In the genomic region with DNA sequence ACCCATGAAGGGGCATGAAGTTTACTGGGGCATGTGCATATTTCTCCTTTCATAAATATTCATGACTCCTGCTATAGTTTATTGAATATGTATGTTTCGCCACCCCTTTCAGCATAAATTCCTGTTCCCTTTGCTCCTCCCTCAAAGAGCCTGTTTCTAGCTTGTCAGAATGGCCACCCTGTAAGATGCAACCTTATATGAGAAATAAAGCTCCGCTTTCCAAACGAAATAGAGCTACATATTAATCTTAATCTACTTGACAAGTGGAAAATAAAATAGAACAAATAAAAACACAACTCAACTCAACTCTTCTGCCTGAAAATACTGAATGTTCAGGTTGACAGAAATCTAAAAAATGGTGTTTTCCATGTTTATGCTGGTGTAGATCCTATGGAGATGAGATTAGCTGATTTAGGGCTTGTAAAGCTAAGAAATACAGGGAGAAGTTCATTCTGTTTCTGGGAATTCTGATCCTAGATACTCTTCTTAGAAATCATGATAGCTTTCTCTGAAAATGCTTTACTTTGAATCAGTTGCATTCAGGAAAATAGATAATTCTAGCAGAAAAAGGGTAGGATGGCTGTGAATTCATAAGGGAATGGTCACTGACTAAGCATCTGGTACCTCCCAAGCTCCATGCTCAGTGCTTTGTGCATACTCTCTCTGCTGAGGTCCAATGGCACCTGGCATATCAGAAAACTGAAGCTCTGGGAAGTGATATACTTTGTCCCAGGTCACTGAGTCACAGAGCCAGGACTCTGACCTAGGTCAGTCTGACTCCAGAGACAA, we compare ENCODE assay signal across 24 cellular contexts.
"Had no signal": no experiment of that assay in that cellular context is flagged by ENCODE, and none has a peak within 500 bp of the region (broad histone marks: within the 10 kb centered on the region; RNA-seq: fewer than 3 reads in every experiment).

No MANE protein-coding gene starts in this region.

- DNase-seq: effector memory CD8-positive, alpha-beta T cell; esophagus squamous epithelium; foreskin fibroblast; glutamatergic neuron; kidney; left cardiac atrium; left ventricle myocardium superior; mesenchymal stem cell; midbrain; stimulated activated CD4-positive, alpha-beta T cell treated with anti-CD3 and anti-CD28 coated beads, Interleukin-4, amount 100 ng/mL, for 1 hour; stimulated activated CD8-positive, alpha-beta memory T cell treated with anti-CD3 and anti-CD28 coated beads, Interleukin-4, amount 100 ng/mL, for 48 hours; upper lobe of right lung had no signal

- H3K27ac Mint-ChIP-seq: dendritic cell treated with granulocyte-macrophage colony-stimulating factor and Interleukin-4, amounts not matched to agents 40 ng/mL and 50 ng/mL, for 4 days; effector memory CD8-positive, alpha-beta T cell; stimulated activated effector memory CD8-positive, alpha-beta T cell treated with anti-CD3 and anti-CD28 coated beads, Interleukin-12 subunit alpha, Interleukin-12 subunit beta, amount 100 ng/mL, for 72 hours; stimulated activated naive CD8-positive, alpha-beta T cell treated with anti-CD3 and anti-CD28 coated beads, Interleukin-15, Interleukin-2, amounts not matched to agents 100 ng/mL and 50 ng/mL, for 24 hours had no signal

- FAIRE-seq: colon, kidney had no signal

- H3K36me3 Mint-ChIP-seq: stimulated activated effector memory CD8-positive, alpha-beta T cell treated with anti-CD3 and anti-CD28 coated beads, Interleukin-12 subunit alpha, Interleukin-12 subunit beta, amount 100 ng/mL, for 72 hours had no signal

- H3K9me3 Mint-ChIP-seq: dendritic cell treated with granulocyte-macrophage colony-stimulating factor and Interleukin-4, amounts not matched to agents 40 ng/mL and 50 ng/mL, for 4 days; effector memory CD8-positive, alpha-beta T cell; stimulated activated effector memory CD8-positive, alpha-beta T cell treated with anti-CD3 and anti-CD28 coated beads, Interleukin-12 subunit alpha, Interleukin-12 subunit beta, amount 100 ng/mL, for 72 hours; stimulated activated naive CD8-positive, alpha-beta T cell treated with anti-CD3 and anti-CD28 coated beads, Interleukin-15, Interleukin-2, amounts not matched to agents 100 ng/mL and 50 ng/mL, for 24 hours had no signal

- H3K36me3 ChIP-seq: esophagus squamous epithelium, gastroesophageal sphincter, prostate gland, tibial nerve, upper lobe of right lung had no signal

- H3K79me2 ChIP-seq: parathyroid adenoma had no signal

- H3K9ac ChIP-seq: parathyroid adenoma had no signal

- H3K4me1 Mint-ChIP-seq: nephron; stimulated activated effector memory CD8-positive, alpha-beta T cell treated with anti-CD3 and anti-CD28 coated beads, Interleukin-12 subunit alpha, Interleukin-12 subunit beta, amount 100 ng/mL, for 72 hours had no signal

- H3K27ac ChIP-seq: epithelial cell of prostate, esophagus squamous epithelium, gastroesophageal sphincter, parathyroid adenoma, prostate gland, testis, tibial nerve, upper lobe of right lung had no signal

- H3K4me1 ChIP-seq: gastroesophageal sphincter, parathyroid adenoma, prostate gland, testis, tibial nerve, upper lobe of right lung had no signal

- ATAC-seq: effector memory CD8-positive, alpha-beta T cell; gastroesophageal sphincter; left ventricle myocardium superior; stimulated activated effector memory CD8-positive, alpha-beta T cell treated with anti-CD3 and anti-CD28 coated beads, Interleukin-12 subunit alpha, Interleukin-12 subunit beta, amount 100 ng/mL, for 72 hours had no signal

- H3K27me3 ChIP-seq: esophagus squamous epithelium, testis, tibial nerve, upper lobe of right lung had no signal

- H2AFZ ChIP-seq: parathyroid adenoma had no signal

- H3K9me3 ChIP-seq: esophagus squamous epithelium, gastroesophageal sphincter, prostate gland, testis, upper lobe of right lung had no signal

- H3K4me3 Mint-ChIP-seq: dendritic cell treated with granulocyte-macrophage colony-stimulating factor and Interleukin-4, amounts not matched to agents 40 ng/mL and 50 ng/mL, for 4 days; effector memory CD8-positive, alpha-beta T cell; nephron; stimulated activated effector memory CD8-positive, alpha-beta T cell treated with anti-CD3 and anti-CD28 coated beads, Interleukin-12 subunit alpha, Interleukin-12 subunit beta, amount 100 ng/mL, for 72 hours; stimulated activated naive CD8-positive, alpha-beta T cell treated with anti-CD3 and anti-CD28 coated beads, Interleukin-15, Interleukin-2, amounts not matched to agents 100 ng/mL and 50 ng/mL, for 24 hours had no signal

- H3K4me3 ChIP-seq: esophagus squamous epithelium, gastroesophageal sphincter, lung, prostate gland, testis, tibial nerve, upper lobe of right lung had no signal
